Comparison of ENCODE assay signal across 8 cellular contexts in genomic region chr19:48645652-48646191, GRCh38. TPM values are rescaled to one million over a fixed set of nuclear protein-coding genes. Genes with fewer than 3 reads are reported as not detected.
DNase-seq lines count a peak whose midpoint lies in the region; ATAC-seq and TF ChIP-seq lines count a peak whose summit lies in the region.

CA11 (minus strand) TSS chr19:48646187; CDS start chr19:48645632, 555 bp downstream.

- POLR2A ChIA-PET in AG04450 (lab: Yijun Ruan, JAX) (interaction anchor here (0.5 to 2.4 kb wide), 8 partner anchors 9 to 192 kb away, joined by 3 to 11 read pairs (median 4); partner anchors contain the start of genes DBP, RPL18 and SPHK2), HCT116 (lab: Charles Lee) (interaction anchor here (0.5 to 2.5 kb wide), 19 partner anchors 9 to 1361 kb away, joined by 3 to 27 read pairs (median 4); partner anchors contain the start of genes DBP, FGF21, FUT2 and PPP1R15A)

- TF ChIP-seq RAD21 in HCT116 (IDR thresholded peaks at IDR 0.05; ENCODE audit: low read depth) = no peak

- no peaks in the 10 kb centered on the region for H3K79me2 ChIP-seq in HCT116 (ENCODE audit: insufficient read depth, low read length)

- no peaks in the 10 kb centered on the region for H3K9me3 ChIP-seq in AG04450 (ENCODE audit: control insufficient read depth, insufficient read depth, low read length)
- no peaks in the 10 kb centered on the region for H3K9me3 ChIP-seq in HCT116 (ENCODE audit: control insufficient read depth in 1 of 2, insufficient read depth in 1 of 2, low read depth in 1 of 2, low read length in 2 of 2)
- no peaks in the 10 kb centered on the region for H3K9me3 ChIP-seq in right atrium auricular region

- H3K27ac ChIP-seq in AG04450 (ENCODE audit: low read depth, low read length) = peak within 1 kb of the TSS; percentile 21
- H3K27ac ChIP-seq in HCT116 (ENCODE audit: low read depth, low read length) = peak within 1 kb of the TSS; percentile 83
- H3K27ac ChIP-seq in right atrium auricular region = peak within 1 kb of the TSS; percentile 79 to 81

- no peak for TF ChIP-seq POLR2A in HCT116 (IDR thresholded peaks at IDR 0.05; ENCODE audit: borderline replicate concordance, extremely low read depth, insufficient read depth, insufficient read length)

- H3K4me3 Mint-ChIP-seq in activated T-helper 1 cell treated with anti-CD3 and anti-CD28 coated beads, Interleukin-12 subunit alpha, Interleukin-12 subunit beta, Interleukin-2, Interleukin-4 antibody, amounts not matched to agents 30 ng/mL and 10 ng/mL and 1 ng/mL, durations not matched to agents 14 hours and 24 hours and 36 hours = peak within 1 kb of the TSS; percentile 87

- peak within 1 kb of the TSS; percentile 56 for H3K9ac ChIP-seq in HCT116 (ENCODE audit: low read length)

- intact Hi-C loops in HCT116 (cut with micrococcal nuclease) = loop anchor here (2.0 kb wide), 3 partner anchors 143 to 197 kb away; no protein-coding TSS in a partner anchor
- intact Hi-C loops in activated T-helper 1 cell treated with anti-CD3 and anti-CD28 coated beads, Interleukin-12 subunit alpha, Interleukin-12 subunit beta, Interleukin-2, Interleukin-4 antibody, amounts not matched to agents 30 ng/mL and 10 ng/mL and 1 ng/mL, durations not matched to agents 14 hours and 24 hours and 36 hours (cut with micrococcal nuclease) = loop anchor here (1.0 to 5.0 kb wide), 11 partner anchors 7 to 322 kb away; partner anchors contain the start of gene FTL

- H3K36me3 Mint-ChIP-seq in activated T-helper 1 cell treated with anti-CD3 and anti-CD28 coated beads, Interleukin-12 subunit alpha, Interleukin-12 subunit beta, Interleukin-2, Interleukin-4 antibody, amounts not matched to agents 30 ng/mL and 10 ng/mL and 1 ng/mL, durations not matched to agents 14 hours and 24 hours and 36 hours (ENCODE audit: low read depth) = no peaks in the 10 kb centered on the region

- no peak within 1 kb of the TSS for H2AFZ ChIP-seq in HCT116 (ENCODE audit: low read depth, low read length, poor library complexity, severe bottlenecking)

- peak within 1 kb of the TSS; percentile 88 for H3K27ac Mint-ChIP-seq in activated T-helper 1 cell treated with anti-CD3 and anti-CD28 coated beads, Interleukin-12 subunit alpha, Interleukin-12 subunit beta, Interleukin-2, Interleukin-4 antibody, amounts not matched to agents 30 ng/mL and 10 ng/mL and 1 ng/mL, durations not matched to agents 14 hours and 24 hours and 36 hours

- peaks cover 2% of the 10 kb centered on the region for H3K27me3 ChIP-seq in AG04450 (ENCODE audit: control insufficient read depth, insufficient read depth, low read length)
- H3K27me3 ChIP-seq in HCT116 (ENCODE audit: insufficient read depth, low read length) = no peaks in the 10 kb centered on the region
- H3K27me3 ChIP-seq in right atrium auricular region = no peaks in the 10 kb centered on the region

- DNase-seq in AG04450 (ENCODE audit: low read depth, low spot score) = no peak
- DNase-seq in HCT116 (ENCODE audit: low read depth, low spot score) = no peak
- no peak for DNase-seq in activated T-helper 1 cell treated with anti-CD3 and anti-CD28 coated beads, Interleukin-12 subunit alpha, Interleukin-12 subunit beta, Interleukin-2, Interleukin-4 antibody, amounts not matched to agents 30 ng/mL and 10 ng/mL and 1 ng/mL, durations not matched to agents 14 hours and 24 hours and 36 hours (ENCODE audit: low spot score)
- no peak for DNase-seq in right atrium auricular region (ENCODE audit: low spot score)
- DNase-seq in retinal pigment epithelial cell (ENCODE audit: low read depth) = no peak
- DNase-seq in NCI-H2081 (lab: John Stamatoyannopoulos, UW) = no peak

- CTCF ChIA-PET in AG04450 (lab: Charles Lee) (interaction anchor here (0.8 to 2.3 kb wide), 10 partner anchors 11 to 325 kb away, joined by 3 to 19 read pairs (median 6); partner anchors contain the start of gene HSD17B14), HCT116 (lab: Charles Lee) (interaction anchor here (0.7 to 2.4 kb wide), 17 partner anchors 8 to 325 kb away, joined by 3 to 14 read pairs (median 4); partner anchors contain the start of genes FUT2, RPL18 and SPHK2)

- RAD21 ChIA-PET in HCT116 (lab: Charles Lee; ENCODE audit: low non-redundant PET in 1 of 2, low total read pairs in 2 of 2, uncharacterized antibody in 2 of 2, unreplicated experiment in 2 of 2) = interaction anchor here (0.9 to 1.4 kb wide), 4 partner anchors 30 to 197 kb away, joined by 3 to 5 read pairs (median 3); no protein-coding TSS in a partner anchor

- peak; percentile 43 for ATAC-seq in HCT116
- no peak for ATAC-seq in HG03469 (IDR thresholded peaks at IDR 0.05; ENCODE audit: unreplicated experiment)
- ATAC-seq in HG02938 (IDR thresholded peaks at IDR 0.05; ENCODE audit: unreplicated experiment) = no peak

- H3K36me3 ChIP-seq in HCT116 (ENCODE audit: control insufficient read depth in 1 of 2, insufficient read depth in 2 of 2, low read length in 2 of 2) (no peaks in the 10 kb centered on the region), right atrium auricular region (no peaks in the 10 kb centered on the region)

- peak within 1 kb of the TSS; percentile 85 for H3K4me2 ChIP-seq in HCT116 (ENCODE audit: low read length)

- H3K4me3 ChIP-seq in AG04450 (ENCODE audit: low read depth, low read length) = peak within 1 kb of the TSS; percentile 60
- H3K4me3 ChIP-seq in HCT116 (replicated peaks in 1 of 2; ENCODE audit: low read depth in 1 of 2, low read length in 2 of 2) = peak within 1 kb of the TSS; percentile 55 to 58
- peak within 1 kb of the TSS; percentile 47 to 57 for H3K4me3 ChIP-seq in right atrium auricular region
- H3K4me3 ChIP-seq in retinal pigment epithelial cell (ENCODE audit: low read length) = peak within 1 kb of the TSS; percentile 51

- H3K9me2 ChIP-seq in HCT116 (ENCODE audit: insufficient read depth) = no peaks in the 10 kb centered on the region

- no peaks in the 10 kb centered on the region for H3K9me3 Mint-ChIP-seq in activated T-helper 1 cell treated with anti-CD3 and anti-CD28 coated beads, Interleukin-12 subunit alpha, Interleukin-12 subunit beta, Interleukin-2, Interleukin-4 antibody, amounts not matched to agents 30 ng/mL and 10 ng/mL and 1 ng/mL, durations not matched to agents 14 hours and 24 hours and 36 hours

- TF ChIP-seq CTCF in AG04450 (IDR thresholded peaks at IDR 0.05; ENCODE audit: low read depth, low read length) (no peak), HCT116 (IDR thresholded peaks at IDR 0.05 in 2 of 3, conservative IDR thresholded peaks at IDR 0.05 in 1 of 3; ENCODE audit: borderline replicate concordance in 1 of 3, insufficient read depth in 1 of 3, low read depth in 2 of 3, low read length in 2 of 3) (no peak), right atrium auricular region (IDR thresholded peaks at IDR 0.05) (no peak), retinal pigment epithelial cell (conservative IDR thresholded peaks at IDR 0.05; ENCODE audit: low read depth, low read length) (no peak)

- H3K27me3 Mint-ChIP-seq in activated T-helper 1 cell treated with anti-CD3 and anti-CD28 coated beads, Interleukin-12 subunit alpha, Interleukin-12 subunit beta, Interleukin-2, Interleukin-4 antibody, amounts not matched to agents 30 ng/mL and 10 ng/mL and 1 ng/mL, durations not matched to agents 14 hours and 24 hours and 36 hours (ENCODE audit: insufficient read depth) = peaks cover 6% of the 10 kb centered on the region

- BruUV-seq in HCT116 (replicated peaks; lab: Mats Ljungman, UMichigan) = TSS peak; percentile 92

- no peaks in the 10 kb centered on the region for H4K20me1 ChIP-seq in HCT116 (ENCODE audit: insufficient read depth)

- peaks cover 19 to 49% of the 10 kb centered on the region in 2 experiments for H3K4me1 ChIP-seq in HCT116 (ENCODE audit: control insufficient read depth in 1 of 2, insufficient read depth in 2 of 2, low read length in 2 of 2)
- H3K4me1 ChIP-seq in right atrium auricular region = peaks cover 0 to 23% of the 10 kb centered on the region in 2 donors

- peaks cover 22% of the 10 kb centered on the region for H3K4me1 Mint-ChIP-seq in activated T-helper 1 cell treated with anti-CD3 and anti-CD28 coated beads, Interleukin-12 subunit alpha, Interleukin-12 subunit beta, Interleukin-2, Interleukin-4 antibody, amounts not matched to agents 30 ng/mL and 10 ng/mL and 1 ng/mL, durations not matched to agents 14 hours and 24 hours and 36 hours (ENCODE audit: low read depth)

TF ChIP-seq in HCT116, 20 proteins besides CTCF, POLR2A, EP300 and RAD21 (continues in another document):
- TF ChIP-seq EZH2 (IDR thresholded peaks at IDR 0.05) (no peak), FOSL1 (IDR thresholded peaks at IDR 0.05; ENCODE audit: low read depth) (no peak), CBX3 (IDR thresholded peaks at IDR 0.05; ENCODE audit: low read depth) (no peak), SIN3A (IDR thresholded peaks at IDR 0.05; ENCODE audit: low read depth) (no peak), TCF7L2 (IDR thresholded peaks at IDR 0.05; ENCODE audit: borderline replicate concordance, extremely low read depth, insufficient read depth, insufficient read length) (no peak), CEBPB (IDR thresholded peaks at IDR 0.05; ENCODE audit: low read depth) (no peak), JUND (IDR thresholded peaks at IDR 0.05) (no peak), POLR2AphosphoS5 (IDR thresholded peaks at IDR 0.05; ENCODE audit: low read depth, low read length) (no peak), SP1 (IDR thresholded peaks at IDR 0.05; ENCODE audit: low read depth) (no peak), SRF (IDR thresholded peaks at IDR 0.05; ENCODE audit: low read depth) (no peak), ZNF274 (IDR thresholded peaks at IDR 0.05; ENCODE audit: low read depth, low read length) (no peak), EZH2phosphoT487 (IDR thresholded peaks at IDR 0.05; ENCODE audit: borderline replicate concordance) (no peak)

RNA-seq across cellular contexts. Expression of gene CA11, which starts in this region (rescaled TPM):
- 3.7 and 4.3 TPM in 2 replicates for polyA plus RNA-seq in AG04450 (2011; rRNA removed)
- polyA minus RNA-seq in AG04450 (2011; rRNA and poly(A)+ RNA removed) = 1.1 and 1.5 TPM in 2 replicates
- total RNA-seq in HCT116 (2021; ENCODE audit: unreplicated experiment) (29.6 TPM), right atrium auricular region (10 to 100 TPM in 1 of 2 donors, 1 to 10 TPM in 1; 3.4 to 13.3 TPM)
- 36.9 and 43.3 TPM in 2 replicates for polyA plus RNA-seq in HCT116 (2012)
- total RNA-seq in activated T-helper 1 cell treated with anti-CD3 and anti-CD28 coated beads, Interleukin-12 subunit alpha, Interleukin-12 subunit beta, Interleukin-2, Interleukin-4 antibody, amounts not matched to agents 30 ng/mL and 10 ng/mL and 1 ng/mL, durations not matched to agents 14 hours and 24 hours and 36 hours = 13.0 and 13.9 TPM in 2 replicates

Comparison
In these comparisons a context has a peak if more than half of its experiments do, and no peak if none do; other contexts are left out.
1. H3K27ac ChIP-seq: peak in every context shown above with its lines; median percentile 83 in HCT116; 80 in right atrium auricular region; 21 in AG04450.